1 cellular context compared by ENCODE assay signal in the genomic region with DNA sequence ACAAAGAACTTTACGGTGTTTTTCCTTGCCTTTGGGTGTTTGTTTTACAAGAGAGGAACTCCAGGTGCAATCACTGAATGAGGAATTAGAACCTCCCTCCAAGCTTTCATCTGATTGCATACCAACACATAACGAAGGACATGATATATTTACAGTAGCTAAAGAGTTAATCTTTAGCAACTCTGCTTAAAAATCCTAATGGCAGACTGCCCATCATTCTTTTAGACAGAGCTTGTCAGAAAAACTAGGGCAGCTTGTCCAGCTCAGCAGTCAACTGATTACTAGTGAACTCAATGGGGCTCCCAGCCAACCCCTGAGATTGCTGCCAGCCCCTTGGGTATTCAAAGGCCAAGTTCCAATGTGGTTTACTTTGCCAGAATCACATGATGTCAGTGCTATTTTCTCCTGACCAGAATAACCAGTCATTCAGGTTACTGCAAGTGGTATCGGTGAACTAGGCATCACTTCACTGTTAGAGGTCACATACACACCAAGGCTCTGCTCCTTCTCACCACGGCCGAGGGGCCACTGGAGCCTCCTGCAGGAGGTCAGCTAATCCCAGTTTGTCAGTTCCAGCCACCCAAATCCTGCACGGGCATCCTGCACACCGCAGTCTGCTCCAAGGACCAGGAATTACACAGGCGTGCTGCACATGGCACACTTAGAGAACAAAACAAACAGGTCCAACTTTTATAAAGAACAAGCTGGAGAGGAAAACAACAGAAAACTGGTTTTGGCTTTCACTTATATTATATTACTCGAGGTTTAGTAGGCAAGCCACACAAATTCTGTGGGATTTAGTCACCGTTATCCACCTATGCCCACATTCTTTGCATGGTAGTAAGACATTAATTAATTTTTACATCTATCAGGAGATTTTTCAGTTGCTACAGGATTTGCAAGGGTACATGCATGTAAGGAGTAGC.
TF ChIP-seq lines count a peak whose summit lies in the region.

No MANE protein-coding gene starts in this region.

TF ChIP-seq in SK-N-SH treated with all-trans-retinoic acid at 6 μM for 48 hours, 23 proteins besides CTCF, POLR2A, EP300 and RAD21 (continued from another document):
- TF ChIP-seq ZFP30 (CRISPR knock-in tag; IDR thresholded peaks at IDR 0.05) (no peak), ISL1 (CRISPR knock-in tag; IDR thresholded peaks at IDR 0.05) (peak; percentile 31; the same call in 1 of the 2 replicates), ZFP3 (CRISPR knock-in tag; IDR thresholded peaks at IDR 0.05) (0 out of 2 replicates have a peak, but pooled peaks have one; percentile 38), CSDC2 (CRISPR knock-in tag; IDR thresholded peaks at IDR 0.05) (no peak), SNAI2 (CRISPR knock-in tag; IDR thresholded peaks at IDR 0.05) (no peak)
- TF ChIP-seq, protein P1, sequence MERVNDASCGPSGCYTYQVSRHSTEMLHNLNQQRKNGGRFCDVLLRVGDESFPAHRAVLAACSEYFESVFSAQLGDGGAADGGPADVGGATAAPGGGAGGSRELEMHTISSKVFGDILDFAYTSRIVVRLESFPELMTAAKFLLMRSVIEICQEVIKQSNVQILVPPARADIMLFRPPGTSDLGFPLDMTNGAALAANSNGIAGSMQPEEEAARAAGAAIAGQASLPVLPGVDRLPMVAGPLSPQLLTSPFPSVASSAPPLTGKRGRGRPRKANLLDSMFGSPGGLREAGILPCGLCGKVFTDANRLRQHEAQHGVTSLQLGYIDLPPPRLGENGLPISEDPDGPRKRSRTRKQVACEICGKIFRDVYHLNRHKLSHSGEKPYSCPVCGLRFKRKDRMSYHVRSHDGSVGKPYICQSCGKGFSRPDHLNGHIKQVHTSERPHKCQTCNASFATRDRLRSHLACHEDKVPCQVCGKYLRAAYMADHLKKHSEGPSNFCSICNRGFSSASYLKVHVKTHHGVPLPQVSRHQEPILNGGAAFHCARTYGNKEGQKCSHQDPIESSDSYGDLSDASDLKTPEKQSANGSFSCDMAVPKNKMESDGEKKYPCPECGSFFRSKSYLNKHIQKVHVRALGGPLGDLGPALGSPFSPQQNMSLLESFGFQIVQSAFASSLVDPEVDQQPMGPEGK (CRISPR knock-in tag; IDR thresholded peaks at IDR 0.05; ENCODE audit: borderline replicate concordance), result no peak
- TF ChIP-seq, protein P2, sequence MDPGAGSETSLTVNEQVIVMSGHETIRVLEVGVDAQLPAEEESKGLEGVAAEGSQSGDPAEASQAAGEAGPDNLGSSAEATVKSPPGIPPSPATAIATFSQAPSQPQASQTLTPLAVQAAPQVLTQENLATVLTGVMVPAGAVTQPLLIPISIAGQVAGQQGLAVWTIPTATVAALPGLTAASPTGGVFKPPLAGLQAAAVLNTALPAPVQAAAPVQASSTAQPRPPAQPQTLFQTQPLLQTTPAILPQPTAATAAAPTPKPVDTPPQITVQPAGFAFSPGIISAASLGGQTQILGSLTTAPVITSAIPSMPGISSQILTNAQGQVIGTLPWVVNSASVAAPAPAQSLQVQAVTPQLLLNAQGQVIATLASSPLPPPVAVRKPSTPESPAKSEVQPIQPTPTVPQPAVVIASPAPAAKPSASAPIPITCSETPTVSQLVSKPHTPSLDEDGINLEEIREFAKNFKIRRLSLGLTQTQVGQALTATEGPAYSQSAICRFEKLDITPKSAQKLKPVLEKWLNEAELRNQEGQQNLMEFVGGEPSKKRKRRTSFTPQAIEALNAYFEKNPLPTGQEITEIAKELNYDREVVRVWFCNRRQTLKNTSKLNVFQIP (CRISPR knock-in tag; IDR thresholded peaks at IDR 0.05; ENCODE audit: borderline replicate concordance, low read depth), result no peak
